Comparison of ENCODE assay signal across 11 cellular contexts in genomic region chr10:24894309-24894708, GRCh38. TPM values are rescaled to one million over a fixed set of nuclear protein-coding genes. Genes with fewer than 3 reads are reported as not detected.
DNase-seq lines count a peak whose midpoint lies in the region; ATAC-seq and TF ChIP-seq lines count a peak whose summit lies in the region.
"Had no signal": no experiment of that assay in that cellular context is flagged by ENCODE, and none has a peak within 500 bp of the region (broad histone marks: within the 10 kb centered on the region; RNA-seq: fewer than 3 reads in every experiment).

No MANE protein-coding gene starts in this region.

- no peaks in the 10 kb centered on the region for H3K27me3 ChIP-seq in gastroesophageal sphincter

- peaks cover 2% of the 10 kb centered on the region for H3K36me3 Mint-ChIP-seq in activated T-cell treated with anti-CD3 and anti-CD28 coated beads, Interleukin-2, amount 50 U/mL, for 4 hours (ENCODE audit: insufficient read depth)
- H3K36me3 Mint-ChIP-seq in activated CD4-positive, alpha-beta memory T cell treated with anti-CD3 and anti-CD28 coated beads for 36 hours: no peaks in the 10 kb centered on the region
- H3K36me3 Mint-ChIP-seq in stimulated activated naive CD8-positive, alpha-beta T cell treated with anti-CD3 and anti-CD28 coated beads, Interleukin-15, Interleukin-2, amounts not matched to agents 100 ng/mL and 50 ng/mL, for 24 hours (ENCODE audit: low read depth): peaks cover 3% of the 10 kb centered on the region

- POLR2A ChIA-PET in activated CD4-positive, alpha-beta memory T cell treated with anti-CD3 and anti-CD28 coated beads for 36 hours (lab: Charles Lee): interaction anchor here (0.7 to 0.8 kb wide), 2 partner anchors 27 to 685 kb away, joined by 3 to 5 read pairs; partner anchors contain the start of gene KIAA1217

- H3K27ac ChIP-seq in gastroesophageal sphincter: no peak overlapping the region
- H3K27ac ChIP-seq: psoas muscle had no signal

- H3K4me3 ChIP-seq in fibroblast of pulmonary artery (replicated peaks; ENCODE audit: low read depth, low read length): no peak overlapping the region
- H3K4me3 ChIP-seq in gastroesophageal sphincter: no peak overlapping the region
- H3K4me3 ChIP-seq: psoas muscle had no signal

- no peaks in the 10 kb centered on the region for H3K9me3 ChIP-seq in gastroesophageal sphincter
- H3K9me3 ChIP-seq: psoas muscle had no signal

- CTCF ChIA-PET in activated CD4-positive, alpha-beta memory T cell treated with anti-CD3 and anti-CD28 coated beads for 36 hours (lab: Charles Lee): no interaction called here

- no peak for TF ChIP-seq EP300 in gastroesophageal sphincter (IDR thresholded peaks at IDR 0.05)

- H3K9me3 Mint-ChIP-seq in activated T-cell treated with anti-CD3 and anti-CD28 coated beads, Interleukin-2, amount 50 U/mL, for 4 hours: peaks cover 4% of the 10 kb centered on the region
- no peaks in the 10 kb centered on the region for H3K9me3 Mint-ChIP-seq in activated CD4-positive, alpha-beta memory T cell treated with anti-CD3 and anti-CD28 coated beads for 36 hours
- H3K9me3 Mint-ChIP-seq in stimulated activated naive CD8-positive, alpha-beta T cell treated with anti-CD3 and anti-CD28 coated beads, Interleukin-15, Interleukin-2, amounts not matched to agents 100 ng/mL and 50 ng/mL, for 24 hours: no peaks in the 10 kb centered on the region

- TF ChIP-seq CTCF in fibroblast of pulmonary artery (IDR thresholded peaks at IDR 0.05; ENCODE audit: low read length, missing control alignments) (no peak), gastroesophageal sphincter (IDR thresholded peaks at IDR 0.05) (no peak)

- H3K4me1 Mint-ChIP-seq in activated T-cell treated with anti-CD3 and anti-CD28 coated beads, Interleukin-2, amount 50 U/mL, for 4 hours (ENCODE audit: low read depth): peaks cover 57% of the 10 kb centered on the region
- peaks cover 36% of the 10 kb centered on the region for H3K4me1 Mint-ChIP-seq in activated CD4-positive, alpha-beta memory T cell treated with anti-CD3 and anti-CD28 coated beads for 36 hours (ENCODE audit: low read depth)
- H3K4me1 Mint-ChIP-seq in stimulated activated naive CD8-positive, alpha-beta T cell treated with anti-CD3 and anti-CD28 coated beads, Interleukin-15, Interleukin-2, amounts not matched to agents 100 ng/mL and 50 ng/mL, for 24 hours (ENCODE audit: low read depth): peaks cover 61% of the 10 kb centered on the region

- H3K4me3 Mint-ChIP-seq in activated T-cell treated with anti-CD3 and anti-CD28 coated beads, Interleukin-2, amount 50 U/mL, for 4 hours: peak overlapping the region; percentile 36
- peak overlapping the region; percentile 42 for H3K4me3 Mint-ChIP-seq in activated CD4-positive, alpha-beta memory T cell treated with anti-CD3 and anti-CD28 coated beads for 36 hours
- peak overlapping the region; percentile 62 for H3K4me3 Mint-ChIP-seq in stimulated activated naive CD8-positive, alpha-beta T cell treated with anti-CD3 and anti-CD28 coated beads, Interleukin-15, Interleukin-2, amounts not matched to agents 100 ng/mL and 50 ng/mL, for 24 hours
- H3K4me3 Mint-ChIP-seq: brain had no signal

- WGBS in gastroesophageal sphincter (ENCODE audit: low coverage in 1 of 2), 2 donors: 49 to 100% methylated on average over 1 to 5 of the region's 5 CpGs

- intact Hi-C loops in activated CD4-positive, alpha-beta memory T cell treated with anti-CD3 and anti-CD28 coated beads for 36 hours (cut with micrococcal nuclease): no loop called here

- DNase-seq in activated T-cell treated with anti-CD3 and anti-CD28 coated beads, Interleukin-2, amount 50 U/mL, for 4 hours: no peak
- DNase-seq in activated T-cell treated with anti-CD3 and anti-CD28 coated beads, Interleukin-2, amount 50 U/mL, for 48 hours: no peak
- peak; percentile 24 for DNase-seq in activated CD4-positive, alpha-beta memory T cell treated with anti-CD3 and anti-CD28 coated beads for 36 hours
- DNase-seq in fibroblast of pulmonary artery (ENCODE audit: low read depth) (peak; percentile 82), occipital lobe (lab: John Stamatoyannopoulos, UW) (no peak), activated gamma-delta T cell treated with Interleukin-2 at 50 U/mL for 16 hours (no peak)
- DNase-seq: NCI-H526 treated with DMSO at 0.1 percent for 48 hours, psoas muscle had no signal

- H3K36me3 ChIP-seq in gastroesophageal sphincter: no peaks in the 10 kb centered on the region

- no peak for ATAC-seq in activated T-cell treated with anti-CD3 and anti-CD28 coated beads, Interleukin-2, amount 50 U/mL, for 4 hours
- no peak for ATAC-seq in gastroesophageal sphincter
- ATAC-seq: psoas muscle had no signal

- H3K27me3 Mint-ChIP-seq in activated T-cell treated with anti-CD3 and anti-CD28 coated beads, Interleukin-2, amount 50 U/mL, for 4 hours (ENCODE audit: low read depth): no peaks in the 10 kb centered on the region
- H3K27me3 Mint-ChIP-seq in activated CD4-positive, alpha-beta memory T cell treated with anti-CD3 and anti-CD28 coated beads for 36 hours: no peaks in the 10 kb centered on the region
- no peaks in the 10 kb centered on the region for H3K27me3 Mint-ChIP-seq in stimulated activated naive CD8-positive, alpha-beta T cell treated with anti-CD3 and anti-CD28 coated beads, Interleukin-15, Interleukin-2, amounts not matched to agents 100 ng/mL and 50 ng/mL, for 24 hours
- H3K27me3 Mint-ChIP-seq: brain had no signal

- no peaks in the 10 kb centered on the region for H3K4me1 ChIP-seq in gastroesophageal sphincter
- H3K4me1 ChIP-seq: psoas muscle had no signal

- H3K27ac Mint-ChIP-seq in activated CD4-positive, alpha-beta memory T cell treated with anti-CD3 and anti-CD28 coated beads for 36 hours: peak overlapping the region; percentile 50
- H3K27ac Mint-ChIP-seq in stimulated activated naive CD8-positive, alpha-beta T cell treated with anti-CD3 and anti-CD28 coated beads, Interleukin-15, Interleukin-2, amounts not matched to agents 100 ng/mL and 50 ng/mL, for 24 hours: peak overlapping the region; percentile 66

- no peak for TF ChIP-seq POLR2A in gastroesophageal sphincter (IDR thresholded peaks at IDR 0.05)

RNA-seq across cellular contexts. Expression of gene PRTFDC1, which starts 58.1 kb away (rescaled TPM):
- under 1 TPM; 0.16 to 0.47 (median 0.46) TPM for total RNA-seq in activated T-cell treated with anti-CD3 and anti-CD28 coated beads, Interleukin-2, amount 50 U/mL, for 4 hours
- total RNA-seq in activated CD4-positive, alpha-beta memory T cell treated with anti-CD3 and anti-CD28 coated beads for 36 hours: under 1 TPM; 0.36 to 0.41 TPM
- total RNA-seq in occipital lobe (35.7 TPM), gastroesophageal sphincter (10 to 100 TPM in 1 of 4 donors, 1 to 10 TPM in 3; 3.2 to 14.6 (median 7.9) TPM)

Comparison
In these comparisons a context has a peak if more than half of its experiments do, and no peak if none do; other contexts are left out.
1. DNase-seq: peak in activated CD4-positive, alpha-beta memory T cell treated with anti-CD3 and anti-CD28 coated beads for 36 hours (single experiment) and fibroblast of pulmonary artery (single experiment); none in activated T-cell treated with anti-CD3 and anti-CD28 coated beads, Interleukin-2, amount 50 U/mL, for 4 hours (single experiment), activated T-cell treated with anti-CD3 and anti-CD28 coated beads, Interleukin-2, amount 50 U/mL, for 48 hours (0 of 2), occipital lobe (single experiment) and activated gamma-delta T cell treated with Interleukin-2 at 50 U/mL for 16 hours (single experiment).
2. Peak in every context shown above with its lines, with median percentiles within 50 percentile points of each other: H3K4me3 Mint-ChIP-seq.